In genomic region chr16:5459863-5460262, GRCh38 we compare ENCODE assay signal across 30 cellular contexts.
"Had no signal": no experiment of that assay in that cellular context is flagged by ENCODE, and none has a peak within 500 bp of the region (broad histone marks: within the 10 kb centered on the region; RNA-seq: fewer than 3 reads in every experiment).

No MANE protein-coding gene starts in this region.

- H3K4me3 ChIP-seq: adrenal gland, ascending aorta, body of pancreas, breast epithelium, cardiac muscle cell had no signal

- FAIRE-seq: astrocyte had no signal

- DNase-seq: activated effector memory CD4-positive, alpha-beta T cell treated with anti-CD3 and anti-CD28 coated beads, Interleukin-2, amount 50 U/mL, for 16 hours; activated effector memory CD4-positive, alpha-beta T cell treated with Interleukin-2 at 50 U/mL for 16 hours; activated gamma-delta T cell; activated gamma-delta T cell treated with Interleukin-2 at 50 U/mL for 16 hours; activated naive CD4-positive, alpha-beta T cell; activated naive CD4-positive, alpha-beta T cell treated with anti-CD3 and anti-CD28 coated beads for 36 hours; activated naive CD4-positive, alpha-beta T cell treated with anti-CD3 and anti-CD28 coated beads, Interleukin-2, amount 10 ng/mL, durations not matched to agents 7 days and 5 days; activated naive CD4-positive, alpha-beta T cell treated with anti-CD3 and anti-CD28 coated beads, Interleukin-2, amount 50 U/mL, for 16 hours; activated naive CD4-positive, alpha-beta T cell treated with Interleukin-2 at 50 U/mL for 16 hours; activated naive CD8-positive, alpha-beta T cell treated with anti-CD3 and anti-CD28 coated beads for 36 hours; activated naive CD8-positive, alpha-beta T cell treated with anti-CD3 and anti-CD28 coated beads, Interleukin-2, amount 10 ng/mL, durations not matched to agents 7 days and 5 days; activated naive CD8-positive, alpha-beta T cell treated with anti-CD3 and anti-CD28 coated beads, Interleukin-2, amount 50 U/mL, for 24 hours; activated T-cell treated with anti-CD3 and anti-CD28 coated beads, Interleukin-2, amount 50 U/mL, for 1 hour; activated T-cell treated with anti-CD3 and anti-CD28 coated beads, Interleukin-2, amount 50 U/mL, for 24 hours; activated T-cell treated with anti-CD3 and anti-CD28 coated beads, Interleukin-2, amount 50 U/mL, for 4 hours; activated T-cell treated with anti-CD3 and anti-CD28 coated beads, Interleukin-2, amount 50 U/mL, for 48 hours; activated T-cell treated with anti-CD3 and anti-CD28 coated beads, Interleukin-2, amount 50 U/mL, for 72 hours; adrenal gland; amniotic stem cell; amygdala; anterior cingulate cortex; aorta; body of pancreas; brain microvascular endothelial cell; central memory CD4-positive, alpha-beta T cell; cerebellar nuclear complex had no signal

- H3K27me3 ChIP-seq: adrenal gland, ascending aorta, body of pancreas, brain microvascular endothelial cell, breast epithelium, cardiac muscle cell had no signal

- H3K36me3 ChIP-seq: adrenal gland, ascending aorta, brain microvascular endothelial cell, breast epithelium, cardiac muscle cell had no signal
